In genomic region chr15:43509923-43510229, GRCh38 we compare ENCODE assay signal across 8 cellular contexts. TPM values are rescaled to one million over a fixed set of nuclear protein-coding genes. Genes with fewer than 3 reads are reported as not detected.
DNase-seq lines count a peak whose midpoint lies in the region; ATAC-seq, FAIRE-seq and TF ChIP-seq lines count a peak whose summit lies in the region.

No MANE protein-coding gene starts in this region.

- H3K36me3 ChIP-seq in K562 (ENCODE audit: control insufficient read depth, insufficient read depth, low read length) (no peaks in the 10 kb centered on the region), lower lobe of right lung (no peaks in the 10 kb centered on the region), upper lobe of left lung (no peaks in the 10 kb centered on the region)

- no peak for DNase-seq in activated T-cell treated with anti-CD3 and anti-CD28 coated beads, Interleukin-2, amount 50 U/mL, for 72 hours
- DNase-seq in activated T-cell treated with anti-CD3 and anti-CD28 coated beads for 4 hours = no peak
- peak in 1 of 4 experiments; percentile 30 for DNase-seq in K562 (ENCODE audit: extremely low read depth in 1 of 4, low spot score in 3 of 4)
- DNase-seq in lower lobe of right lung = no peak
- no peak for DNase-seq in upper lobe of left lung
- DNase-seq in NCI-H2029 treated with DMSO at 0.1 percent for 48 hours (lab: John Stamatoyannopoulos, UW) = no peak

- H3K27ac Mint-ChIP-seq in activated T-cell treated with anti-CD3 and anti-CD28 coated beads, Interleukin-2, amount 50 U/mL, for 72 hours = peak overlapping the region; percentile 82

- intact Hi-C loops in K562 (cut with micrococcal nuclease) (loop anchor here (1.0 to 5.0 kb wide), 3 partner anchors 27 to 138 kb away; partner anchors contain the start of genes TUBGCP4 and ZSCAN29), lower lobe of right lung (cut with DNase I) (no loop called here)

- H3K9me3 Mint-ChIP-seq in activated T-cell treated with anti-CD3 and anti-CD28 coated beads, Interleukin-2, amount 50 U/mL, for 72 hours = no peaks in the 10 kb centered on the region

- peak overlapping the region; percentile 93 for H3K27ac ChIP-seq in K562 (ENCODE audit: extremely low read depth, low read depth, low read length)
- H3K27ac ChIP-seq in lower lobe of right lung = peak overlapping the region; percentile 76
- H3K27ac ChIP-seq in upper lobe of left lung = peak overlapping the region; percentile 71 to 80 (median 75)

- BruUV-seq in K562 (replicated peaks; lab: Mats Ljungman, UMichigan) = no TSS peak

- H3K4me2 ChIP-seq in K562 (ENCODE audit: insufficient read depth, low read length) = peak overlapping the region; percentile 90

- 5% methylated on average over 2 of the region's 2 CpGs for WGBS in K562 (ENCODE audit: insufficient coverage, low coverage, missing lambda C conversion rate)
- 33 to 38% methylated on average over 2 of the region's 2 CpGs for WGBS in upper lobe of left lung, 2 donors

- in situ Hi-C loops in K562 (cut with MboI) = no loop called here

- peaks cover 28% of the 10 kb centered on the region for H3K4me1 Mint-ChIP-seq in activated T-cell treated with anti-CD3 and anti-CD28 coated beads, Interleukin-2, amount 50 U/mL, for 72 hours (ENCODE audit: low read depth)

- H3K4me1 ChIP-seq in K562 (replicated peaks in 1 of 2; ENCODE audit: control insufficient read depth in 2 of 2, insufficient read depth in 2 of 2, low read length in 2 of 2) (peaks cover 17 to 58% of the 10 kb centered on the region in 2 experiments), lower lobe of right lung (peaks cover 23% of the 10 kb centered on the region), upper lobe of left lung (peaks cover 6 to 22% (median 13%) of the 10 kb centered on the region in 4 donors)

- H3K79me2 ChIP-seq in K562 (ENCODE audit: control insufficient read depth, insufficient read depth, low read length) = peaks cover 8% of the 10 kb centered on the region; the same call in 2 of the 3 replicates

- H3K27me3 Mint-ChIP-seq in activated T-cell treated with anti-CD3 and anti-CD28 coated beads, Interleukin-2, amount 50 U/mL, for 72 hours (ENCODE audit: low read depth) = peaks cover 15% of the 10 kb centered on the region

- no peak for TF ChIP-seq CTCF in K562 (IDR thresholded peaks at IDR 0.05 in 2 of 3, conservative IDR thresholded peaks at IDR 0.05 in 1 of 3; ENCODE audit: insufficient read depth in 2 of 3, low read depth in 1 of 3, low read length in 3 of 3)
- no peak for TF ChIP-seq CTCF in lower lobe of right lung (IDR thresholded peaks at IDR 0.05)
- TF ChIP-seq CTCF in upper lobe of left lung (IDR thresholded peaks at IDR 0.05) = no peak

- peak overlapping the region; percentile 48 to 75; a peak in 3 of 4 replicates for H3K9ac ChIP-seq in K562 (ENCODE audit: insufficient read depth in 1 of 2, low read depth in 2 of 2, low read length in 2 of 2)

- H2AFZ ChIP-seq in K562 (ENCODE audit: low read depth, low read length) = peak overlapping the region; percentile 95

- no peaks in the 10 kb centered on the region for H3K9me3 ChIP-seq in K562 (replicated peaks; ENCODE audit: control insufficient read depth, insufficient read depth, low read depth, low read length)
- no peaks in the 10 kb centered on the region for H3K9me3 ChIP-seq in lower lobe of right lung
- H3K9me3 ChIP-seq in upper lobe of left lung = no peaks in the 10 kb centered on the region

- H3K27me3 ChIP-seq in K562 (ENCODE audit: control insufficient read depth in 2 of 2, insufficient read depth in 2 of 2, low read length in 2 of 2) (no peaks in the 10 kb centered on the region), lower lobe of right lung (ENCODE audit: low read depth) (no peaks in the 10 kb centered on the region), upper lobe of left lung (no peaks in the 10 kb centered on the region)

- no peak for ATAC-seq in activated T-cell treated with anti-CD3 and anti-CD28 coated beads, Interleukin-2, amount 50 U/mL, for 72 hours (replicated peaks in 1 of 2)
- no peak for ATAC-seq in K562
- no peak for ATAC-seq in lower lobe of right lung
- no peak for ATAC-seq in upper lobe of left lung (ENCODE audit: low FRiP score in 2 of 2)
- no peak for ATAC-seq in GM19324 (IDR thresholded peaks at IDR 0.05; ENCODE audit: low FRiP score, unreplicated experiment)
- ATAC-seq in GM21717 (IDR thresholded peaks at IDR 0.05; ENCODE audit: unreplicated experiment) = no peak

- peak overlapping the region; percentile 58 for H3K4me3 ChIP-seq in K562
- H3K4me3 ChIP-seq in lower lobe of right lung = peak overlapping the region; percentile 70
- H3K4me3 ChIP-seq in upper lobe of left lung = peak overlapping the region in 3 of 4 donors; percentile 62 to 76 (median 64)

- peak overlapping the region; percentile 83 to 87 for H3K4me3 Mint-ChIP-seq in activated T-cell treated with anti-CD3 and anti-CD28 coated beads, Interleukin-2, amount 50 U/mL, for 72 hours

- no peak for TF ChIP-seq RAD21 in K562 (CRISPR knock-in tag; conservative IDR thresholded peaks at IDR 0.05 in 1 of 2, IDR thresholded peaks at IDR 0.05 in 1 of 2)

- H3K9me1 ChIP-seq in K562 (ENCODE audit: control insufficient read depth, insufficient read depth, low read length) = no peaks in the 10 kb centered on the region

- TF ChIP-seq EP300 in K562 (IDR thresholded peaks at IDR 0.05; ENCODE audit: low read length) (no peak), upper lobe of left lung (IDR thresholded peaks at IDR 0.05) (no peak)

- POLR2A ChIA-PET in K562 (lab: Yijun Ruan, JAX) = interaction anchor here (0.6 to 2.7 kb wide), 6 partner anchors 9 to 370 kb away, joined by 3 to 21 read pairs (median 4); partner anchors contain the start of gene TP53BP1

- CTCF ChIA-PET in K562 (lab: Yijun Ruan, JAX; ENCODE audit: low intra/inter-chr PET ratio) = interaction anchor here (1.2 kb wide), 1 partner anchor 11 kb away, joined by 4 read pairs; no protein-coding TSS in a partner anchor

- no peak for FAIRE-seq in K562 (lab: Jason Lieb, UNC)

- no peak for TF ChIP-seq POLR2A in K562 (conservative IDR thresholded peaks at IDR 0.05)
- no peak for TF ChIP-seq POLR2A in upper lobe of left lung (IDR thresholded peaks at IDR 0.05)

- no peaks in the 10 kb centered on the region for H3K36me3 Mint-ChIP-seq in activated T-cell treated with anti-CD3 and anti-CD28 coated beads, Interleukin-2, amount 50 U/mL, for 72 hours (ENCODE audit: insufficient read depth in 2 of 2)

- peaks cover 3% of the 10 kb centered on the region; the same call in 1 of the 2 replicates for H4K20me1 ChIP-seq in K562 (replicated peaks; ENCODE audit: control insufficient read depth, insufficient read depth, low read length)

TF ChIP-seq in K562, 482 proteins besides CTCF, POLR2A, EP300 and RAD21 (continues in another document):
- TF ChIP-seq WHSC1 (IDR thresholded peaks at IDR 0.05; ENCODE audit: low read length) (no peak), TGIF2 (CRISPR knock-in tag; IDR thresholded peaks at IDR 0.05) (no peak), ZNF311 (CRISPR knock-in tag; IDR thresholded peaks at IDR 0.05) (no peak), ZNF212 (CRISPR knock-in tag; IDR thresholded peaks at IDR 0.05) (no peak), CTBP1 (IDR thresholded peaks at IDR 0.05; ENCODE audit: borderline replicate concordance) (no peak)

RNA-seq across cellular contexts. Expression of gene MAP1A, which starts 7.5 kb away (rescaled TPM):
- total RNA-seq in activated T-cell treated with anti-CD3 and anti-CD28 coated beads, Interleukin-2, amount 50 U/mL, for 72 hours = 1 to 10 TPM in 1 of 2 donors, under 1 TPM in 1; 0.82 to 1.8 TPM
- total RNA-seq in K562 (2011; cell fraction: chromatin; rRNA removed; ENCODE audit: low replicate concordance) = 17.4 and 19.7 TPM in 2 replicates
- 13.9 and 17.8 TPM in 2 replicates for total RNA-seq in K562 (2011; cell fraction: nucleolus; rRNA removed)
- 14.8 and 16.3 TPM in 2 replicates for total RNA-seq in K562 (2011; cell fraction: nucleoplasm; rRNA removed)
- total RNA-seq in K562 (2014; rRNA removed) (9.4 and 11.8 TPM in 2 replicates), K562 (2014; rRNA removed; fragmentation: Illumina TruSeq; extraction: Trizol) (6.9 and 7.3 TPM in 2 replicates), K562 (2015; rRNA removed; fragmentation: Illumina TruSeq; extraction: Trizol) (7.6 and 9.0 TPM in 2 replicates), K562 (2021) (18.6 and 20.3 TPM in 2 replicates), lower lobe of right lung (7.1 TPM), upper lobe of left lung (1 to 10 TPM; 2.9 to 9.8 (median 6.1) TPM)
- polyA plus RNA-seq in K562 (2011; rRNA removed) (4.3 and 7.0 TPM in 2 replicates), K562 (2014; fragmentation: Illumina TruSeq; extraction: Trizol) (12.5 and 13.4 TPM in 2 replicates), K562 (2014; fragmentation: Nextera tagmentation; extraction: Ambion mirVana) (1 to 10 TPM; 2.0 to 5.6 TPM), K562 (2014; rRNA removed) (4.4 and 4.7 TPM in 2 replicates)
- 3.9 and 5.2 TPM in 2 replicates for polyA plus RNA-seq in K562 (2011; cell fraction: cytosol; rRNA removed)
- polyA plus RNA-seq in K562 (2011; cell fraction: nucleus; rRNA removed) = 4.0 and 5.8 TPM in 2 replicates
- 8.2 and 17.3 TPM in 2 replicates for polyA plus RNA-seq in K562 (2012)
- 18.8 and 20.5 TPM in 2 replicates for polyA minus RNA-seq in K562 (2011; rRNA and poly(A)+ RNA removed)
- 21.0 and 24.4 TPM in 2 replicates for polyA minus RNA-seq in K562 (2011; cell fraction: cytosol; rRNA and poly(A)+ RNA removed)
- 7.3 and 9.3 TPM in 2 replicates for polyA minus RNA-seq in K562 (2011; cell fraction: nucleus; rRNA and poly(A)+ RNA removed)

RNA-seq across cellular contexts. Expression of gene TP53BP1, which starts 16.9 kb away (rescaled TPM):
- total RNA-seq in activated T-cell treated with anti-CD3 and anti-CD28 coated beads, Interleukin-2, amount 50 U/mL, for 72 hours = 10 to 100 TPM; 33.2 to 35.0 TPM
- total RNA-seq in K562 (2011; cell fraction: chromatin; rRNA removed; ENCODE audit: low replicate concordance) = 87.9 and 206 TPM in 2 replicates
- 50.7 and 55.4 TPM in 2 replicates for total RNA-seq in K562 (2011; cell fraction: nucleolus; rRNA removed)
- total RNA-seq in K562 (2011; cell fraction: nucleoplasm; rRNA removed) = 69.3 and 81.3 TPM in 2 replicates
- total RNA-seq in K562 (2014; rRNA removed) = 30.9 and 31.3 TPM in 2 replicates
- total RNA-seq in K562 (2014; rRNA removed; fragmentation: Illumina TruSeq; extraction: Trizol) = 37.6 and 38.1 TPM in 2 replicates
- total RNA-seq in K562 (2015; rRNA removed; fragmentation: Illumina TruSeq; extraction: Trizol) = 34.5 and 38.5 TPM in 2 replicates
- total RNA-seq in K562 (2021) = 32.8 and 32.9 TPM in 2 replicates
- polyA plus RNA-seq in K562 (2011; rRNA removed) = 58.1 and 63.3 TPM in 2 replicates
- 21.5 and 33.6 TPM in 2 replicates for polyA plus RNA-seq in K562 (2011; cell fraction: cytosol; rRNA removed)
- 80.2 and 82.6 TPM in 2 replicates for polyA plus RNA-seq in K562 (2011; cell fraction: nucleus; rRNA removed)
- 24.7 and 25.9 TPM in 2 replicates for polyA plus RNA-seq in K562 (2012)
- polyA plus RNA-seq in K562 (2014; fragmentation: Illumina TruSeq; extraction: Trizol) = 26.7 and 29.6 TPM in 2 replicates
- polyA plus RNA-seq in K562 (2014; fragmentation: Nextera tagmentation; extraction: Ambion mirVana) = 1 to 10 TPM; 5.7 to 6.3 TPM
- 22.6 and 23.2 TPM in 2 replicates for polyA plus RNA-seq in K562 (2014; rRNA removed)
- polyA minus RNA-seq in K562 (2011; rRNA and poly(A)+ RNA removed) = 114 and 126 TPM in 2 replicates
- 37.3 and 40.7 TPM in 2 replicates for polyA minus RNA-seq in K562 (2011; cell fraction: cytosol; rRNA and poly(A)+ RNA removed)
- polyA minus RNA-seq in K562 (2011; cell fraction: nucleus; rRNA and poly(A)+ RNA removed) = 56.7 and 78.5 TPM in 2 replicates
- 41.0 TPM for total RNA-seq in lower lobe of right lung
- 100 to 1,000 TPM in 1 of 6 donors, 10 to 100 TPM in 5; 19.3 to 122 (median 28.7) TPM for total RNA-seq in upper lobe of left lung
